1 cellular context compared by ENCODE assay signal in genomic region chr11:111785886-111786412, GRCh38.
TF ChIP-seq lines count a peak whose summit lies in the region.

No MANE protein-coding gene starts in this region.

TF ChIP-seq in HepG2, 621 proteins besides CTCF, POLR2A, EP300 and RAD21 (continued from another document and continues in another):
- TF ChIP-seq HDAC6 (IDR thresholded peaks at IDR 0.05; ENCODE audit: low read depth, low read length) (no peak), CREB1 (IDR thresholded peaks at IDR 0.05) (no peak), CREB1 (CRISPR knock-in tag; IDR thresholded peaks at IDR 0.05) (peak; percentile 28; the same call in 1 of the 2 replicates), HOXD1 (CRISPR knock-in tag; IDR thresholded peaks at IDR 0.05) (no peak), ZNF746 (CRISPR knock-in tag; IDR thresholded peaks at IDR 0.05) (no peak), CHCHD3 (CRISPR knock-in tag; IDR thresholded peaks at IDR 0.05) (no peak), NR2F2 (IDR thresholded peaks at IDR 0.05; ENCODE audit: borderline replicate concordance, low read depth) (no peak), ZSCAN22 (CRISPR knock-in tag; IDR thresholded peaks at IDR 0.05) (no peak), ZNF782 (CRISPR knock-in tag; IDR thresholded peaks at IDR 0.05; ENCODE audit: borderline replicate concordance) (no peak), ZNF562 (CRISPR knock-in tag; IDR thresholded peaks at IDR 0.05; ENCODE audit: borderline replicate concordance) (no peak), PTBP1 (IDR thresholded peaks at IDR 0.05; ENCODE audit: low read depth, low read length, poor library complexity, severe bottlenecking) (no peak), ZNF432 (CRISPR knock-in tag; IDR thresholded peaks at IDR 0.05; ENCODE audit: borderline replicate concordance) (no peak), RFX5 (IDR thresholded peaks at IDR 0.05; ENCODE audit: low read depth, low read length) (no peak), HOXA7 (CRISPR knock-in tag; IDR thresholded peaks at IDR 0.05) (no peak), SOX6 (IDR thresholded peaks at IDR 0.05) (no peak), SOX6 (CRISPR knock-in tag; IDR thresholded peaks at IDR 0.05) (peak; percentile 92), FUBP1 (CRISPR knock-in tag; IDR thresholded peaks at IDR 0.05; ENCODE audit: borderline replicate concordance) (no peak), HOXA3 (CRISPR knock-in tag; IDR thresholded peaks at IDR 0.05) (0 out of 2 replicates have a peak, but pooled peaks have one; percentile 36), ZNF136 (CRISPR knock-in tag; IDR thresholded peaks at IDR 0.05; ENCODE audit: low read depth) (no peak), UBTF (CRISPR knock-in tag; IDR thresholded peaks at IDR 0.05) (no peak), JUND (CRISPR knock-in tag; IDR thresholded peaks at IDR 0.05) (no peak), MATR3 (CRISPR knock-in tag; IDR thresholded peaks at IDR 0.05) (no peak), MTA1 (CRISPR knock-in tag; IDR thresholded peaks at IDR 0.05; ENCODE audit: borderline replicate concordance) (no peak), MIXL1 (CRISPR knock-in tag; IDR thresholded peaks at IDR 0.05) (peak; percentile 85), ZNF747 (CRISPR knock-in tag; IDR thresholded peaks at IDR 0.05; ENCODE audit: borderline replicate concordance) (no peak)
- TF ChIP-seq, protein P1, sequence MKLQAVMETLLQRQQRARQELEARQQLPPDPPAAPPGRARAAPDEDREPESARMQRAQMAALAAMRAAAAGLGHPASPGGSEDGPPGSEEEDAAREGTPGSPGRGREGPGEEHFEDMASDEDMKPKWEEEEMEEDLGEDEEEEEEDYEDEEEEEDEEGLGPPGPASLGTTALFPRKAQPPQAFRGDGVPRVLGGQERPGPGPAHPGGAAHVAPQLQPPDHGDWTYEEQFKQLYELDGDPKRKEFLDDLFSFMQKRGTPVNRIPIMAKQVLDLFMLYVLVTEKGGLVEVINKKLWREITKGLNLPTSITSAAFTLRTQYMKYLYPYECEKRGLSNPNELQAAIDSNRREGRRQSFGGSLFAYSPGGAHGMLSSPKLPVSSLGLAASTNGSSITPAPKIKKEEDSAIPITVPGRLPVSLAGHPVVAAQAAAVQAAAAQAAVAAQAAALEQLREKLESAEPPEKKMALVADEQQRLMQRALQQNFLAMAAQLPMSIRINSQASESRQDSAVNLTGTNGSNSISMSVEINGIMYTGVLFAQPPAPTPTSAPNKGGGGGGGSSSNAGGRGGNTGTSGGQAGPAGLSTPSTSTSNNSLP (IDR thresholded peaks at IDR 0.05; ENCODE audit: low read depth, low read length), result peak; percentile 70; the same call in 1 of the 2 replicates
- TF ChIP-seq, protein P2, sequence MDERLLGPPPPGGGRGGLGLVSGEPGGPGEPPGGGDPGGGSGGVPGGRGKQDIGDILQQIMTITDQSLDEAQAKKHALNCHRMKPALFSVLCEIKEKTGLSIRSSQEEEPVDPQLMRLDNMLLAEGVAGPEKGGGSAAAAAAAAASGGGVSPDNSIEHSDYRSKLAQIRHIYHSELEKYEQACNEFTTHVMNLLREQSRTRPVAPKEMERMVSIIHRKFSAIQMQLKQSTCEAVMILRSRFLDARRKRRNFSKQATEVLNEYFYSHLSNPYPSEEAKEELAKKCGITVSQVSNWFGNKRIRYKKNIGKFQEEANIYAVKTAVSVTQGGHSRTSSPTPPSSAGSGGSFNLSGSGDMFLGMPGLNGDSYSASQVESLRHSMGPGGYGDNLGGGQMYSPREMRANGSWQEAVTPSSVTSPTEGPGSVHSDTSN (CRISPR knock-in tag; IDR thresholded peaks at IDR 0.05), result 0 out of 2 replicates have a peak, but pooled peaks have one; percentile 4
- TF ChIP-seq, protein P3, sequence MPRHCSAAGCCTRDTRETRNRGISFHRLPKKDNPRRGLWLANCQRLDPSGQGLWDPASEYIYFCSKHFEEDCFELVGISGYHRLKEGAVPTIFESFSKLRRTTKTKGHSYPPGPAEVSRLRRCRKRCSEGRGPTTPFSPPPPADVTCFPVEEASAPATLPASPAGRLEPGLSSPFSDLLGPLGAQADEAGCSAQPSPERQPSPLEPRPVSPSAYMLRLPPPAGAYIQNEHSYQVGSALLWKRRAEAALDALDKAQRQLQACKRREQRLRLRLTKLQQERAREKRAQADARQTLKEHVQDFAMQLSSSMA (CRISPR knock-in tag; IDR thresholded peaks at IDR 0.05), result no peak
- TF ChIP-seq, protein P4, sequence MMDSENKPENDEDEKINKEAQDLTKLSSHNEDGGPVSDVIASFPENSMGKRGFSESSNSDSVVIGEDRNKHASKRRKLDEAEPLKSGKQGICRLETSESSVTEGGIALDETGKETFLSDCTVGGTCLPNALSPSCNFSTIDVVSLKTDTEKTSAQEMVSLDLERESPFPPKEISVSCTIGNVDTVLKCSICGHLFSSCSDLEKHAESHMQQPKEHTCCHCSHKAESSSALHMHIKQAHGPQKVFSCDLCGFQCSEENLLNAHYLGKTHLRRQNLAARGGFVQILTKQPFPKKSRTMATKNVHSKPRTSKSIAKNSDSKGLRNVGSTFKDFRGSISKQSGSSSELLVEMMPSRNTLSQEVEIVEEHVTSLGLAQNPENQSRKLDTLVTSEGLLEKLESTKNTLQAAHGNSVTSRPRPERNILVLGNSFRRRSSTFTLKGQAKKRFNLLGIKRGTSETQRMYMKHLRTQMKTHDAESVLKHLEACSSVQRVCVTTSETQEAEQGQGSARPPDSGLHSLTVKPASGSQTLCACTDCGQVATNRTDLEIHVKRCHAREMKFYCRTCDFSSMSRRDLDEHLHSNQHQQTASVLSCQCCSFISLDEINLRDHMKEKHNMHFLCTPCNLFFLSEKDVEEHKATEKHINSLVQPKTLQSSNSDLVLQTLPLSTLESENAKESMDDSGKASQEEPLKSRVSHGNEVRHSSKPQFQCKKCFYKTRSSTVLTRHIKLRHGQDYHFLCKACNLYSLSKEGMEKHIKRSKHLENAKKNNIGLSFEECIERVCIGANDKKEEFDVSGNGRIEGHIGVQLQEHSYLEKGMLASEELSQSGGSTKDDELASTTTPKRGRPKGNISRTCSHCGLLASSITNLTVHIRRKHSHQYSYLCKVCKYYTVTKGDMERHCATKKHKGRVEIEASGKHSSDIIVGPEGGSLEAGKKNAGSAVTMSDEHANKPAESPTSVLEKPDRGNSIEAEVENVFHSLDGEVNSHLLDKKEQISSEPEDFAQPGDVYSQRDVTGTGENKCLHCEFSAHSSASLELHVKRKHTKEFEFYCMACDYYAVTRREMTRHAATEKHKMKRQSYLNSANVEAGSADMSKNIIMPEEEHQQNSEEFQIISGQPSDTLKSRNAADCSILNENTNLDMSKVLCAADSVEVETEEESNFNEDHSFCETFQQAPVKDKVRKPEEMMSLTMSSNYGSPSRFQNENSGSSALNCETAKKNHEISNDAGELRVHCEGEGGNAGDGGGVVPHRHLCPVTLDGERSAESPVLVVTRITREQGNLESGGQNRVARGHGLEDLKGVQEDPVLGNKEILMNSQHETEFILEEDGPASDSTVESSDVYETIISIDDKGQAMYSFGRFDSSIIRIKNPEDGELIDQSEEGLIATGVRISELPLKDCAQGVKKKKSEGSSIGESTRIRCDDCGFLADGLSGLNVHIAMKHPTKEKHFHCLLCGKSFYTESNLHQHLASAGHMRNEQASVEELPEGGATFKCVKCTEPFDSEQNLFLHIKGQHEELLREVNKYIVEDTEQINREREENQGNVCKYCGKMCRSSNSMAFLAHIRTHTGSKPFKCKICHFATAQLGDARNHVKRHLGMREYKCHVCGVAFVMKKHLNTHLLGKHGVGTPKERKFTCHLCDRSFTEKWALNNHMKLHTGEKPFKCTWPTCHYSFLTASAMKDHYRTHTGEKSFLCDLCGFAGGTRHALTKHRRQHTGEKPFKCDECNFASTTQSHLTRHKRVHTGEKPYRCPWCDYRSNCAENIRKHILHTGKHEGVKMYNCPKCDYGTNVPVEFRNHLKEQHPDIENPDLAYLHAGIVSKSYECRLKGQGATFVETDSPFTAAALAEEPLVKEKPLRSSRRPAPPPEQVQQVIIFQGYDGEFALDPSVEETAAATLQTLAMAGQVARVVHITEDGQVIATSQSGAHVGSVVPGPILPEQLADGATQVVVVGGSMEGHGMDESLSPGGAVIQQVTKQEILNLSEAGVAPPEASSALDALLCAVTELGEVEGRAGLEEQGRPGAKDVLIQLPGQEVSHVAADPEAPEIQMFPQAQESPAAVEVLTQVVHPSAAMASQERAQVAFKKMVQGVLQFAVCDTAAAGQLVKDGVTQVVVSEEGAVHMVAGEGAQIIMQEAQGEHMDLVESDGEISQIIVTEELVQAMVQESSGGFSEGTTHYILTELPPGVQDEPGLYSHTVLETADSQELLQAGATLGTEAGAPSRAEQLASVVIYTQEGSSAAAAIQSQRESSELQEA (CRISPR knock-in tag; IDR thresholded peaks at IDR 0.05; ENCODE audit: not compliant biosample characterization), result no peak
- TF ChIP-seq, protein P5, sequence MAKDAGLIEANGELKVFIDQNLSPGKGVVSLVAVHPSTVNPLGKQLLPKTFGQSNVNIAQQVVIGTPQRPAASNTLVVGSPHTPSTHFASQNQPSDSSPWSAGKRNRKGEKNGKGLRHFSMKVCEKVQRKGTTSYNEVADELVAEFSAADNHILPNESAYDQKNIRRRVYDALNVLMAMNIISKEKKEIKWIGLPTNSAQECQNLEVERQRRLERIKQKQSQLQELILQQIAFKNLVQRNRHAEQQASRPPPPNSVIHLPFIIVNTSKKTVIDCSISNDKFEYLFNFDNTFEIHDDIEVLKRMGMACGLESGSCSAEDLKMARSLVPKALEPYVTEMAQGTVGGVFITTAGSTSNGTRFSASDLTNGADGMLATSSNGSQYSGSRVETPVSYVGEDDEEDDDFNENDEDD (CRISPR knock-in tag; IDR thresholded peaks at IDR 0.05; ENCODE audit: borderline replicate concordance), result no peak
- TF ChIP-seq, protein P6, sequence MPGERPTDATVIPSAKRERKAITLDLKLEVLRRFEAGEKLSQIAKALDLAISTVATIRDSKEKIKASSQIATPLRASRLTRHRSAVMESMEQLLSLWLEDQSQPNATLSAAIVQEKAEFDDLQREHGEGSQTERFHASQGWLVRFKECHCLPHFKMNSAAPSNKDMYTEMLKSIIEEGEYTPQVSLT (CRISPR knock-in tag; IDR thresholded peaks at IDR 0.05; ENCODE audit: borderline replicate concordance, low read depth), result no peak
- TF ChIP-seq, protein P7, sequence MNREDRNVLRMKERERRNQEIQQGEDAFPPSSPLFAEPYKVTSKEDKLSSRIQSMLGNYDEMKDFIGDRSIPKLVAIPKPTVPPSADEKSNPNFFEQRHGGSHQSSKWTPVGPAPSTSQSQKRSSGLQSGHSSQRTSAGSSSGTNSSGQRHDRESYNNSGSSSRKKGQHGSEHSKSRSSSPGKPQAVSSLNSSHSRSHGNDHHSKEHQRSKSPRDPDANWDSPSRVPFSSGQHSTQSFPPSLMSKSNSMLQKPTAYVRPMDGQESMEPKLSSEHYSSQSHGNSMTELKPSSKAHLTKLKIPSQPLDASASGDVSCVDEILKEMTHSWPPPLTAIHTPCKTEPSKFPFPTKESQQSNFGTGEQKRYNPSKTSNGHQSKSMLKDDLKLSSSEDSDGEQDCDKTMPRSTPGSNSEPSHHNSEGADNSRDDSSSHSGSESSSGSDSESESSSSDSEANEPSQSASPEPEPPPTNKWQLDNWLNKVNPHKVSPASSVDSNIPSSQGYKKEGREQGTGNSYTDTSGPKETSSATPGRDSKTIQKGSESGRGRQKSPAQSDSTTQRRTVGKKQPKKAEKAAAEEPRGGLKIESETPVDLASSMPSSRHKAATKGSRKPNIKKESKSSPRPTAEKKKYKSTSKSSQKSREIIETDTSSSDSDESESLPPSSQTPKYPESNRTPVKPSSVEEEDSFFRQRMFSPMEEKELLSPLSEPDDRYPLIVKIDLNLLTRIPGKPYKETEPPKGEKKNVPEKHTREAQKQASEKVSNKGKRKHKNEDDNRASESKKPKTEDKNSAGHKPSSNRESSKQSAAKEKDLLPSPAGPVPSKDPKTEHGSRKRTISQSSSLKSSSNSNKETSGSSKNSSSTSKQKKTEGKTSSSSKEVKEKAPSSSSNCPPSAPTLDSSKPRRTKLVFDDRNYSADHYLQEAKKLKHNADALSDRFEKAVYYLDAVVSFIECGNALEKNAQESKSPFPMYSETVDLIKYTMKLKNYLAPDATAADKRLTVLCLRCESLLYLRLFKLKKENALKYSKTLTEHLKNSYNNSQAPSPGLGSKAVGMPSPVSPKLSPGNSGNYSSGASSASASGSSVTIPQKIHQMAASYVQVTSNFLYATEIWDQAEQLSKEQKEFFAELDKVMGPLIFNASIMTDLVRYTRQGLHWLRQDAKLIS (CRISPR knock-in tag; IDR thresholded peaks at IDR 0.05), result no peak
- TF ChIP-seq, protein P8, sequence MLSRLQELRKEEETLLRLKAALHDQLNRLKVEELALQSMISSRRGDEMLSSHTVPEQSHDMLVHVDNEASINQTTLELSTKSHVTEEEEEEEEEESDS (CRISPR knock-in tag; IDR thresholded peaks at IDR 0.05; ENCODE audit: borderline replicate concordance), result no peak
- TF ChIP-seq, protein P9, sequence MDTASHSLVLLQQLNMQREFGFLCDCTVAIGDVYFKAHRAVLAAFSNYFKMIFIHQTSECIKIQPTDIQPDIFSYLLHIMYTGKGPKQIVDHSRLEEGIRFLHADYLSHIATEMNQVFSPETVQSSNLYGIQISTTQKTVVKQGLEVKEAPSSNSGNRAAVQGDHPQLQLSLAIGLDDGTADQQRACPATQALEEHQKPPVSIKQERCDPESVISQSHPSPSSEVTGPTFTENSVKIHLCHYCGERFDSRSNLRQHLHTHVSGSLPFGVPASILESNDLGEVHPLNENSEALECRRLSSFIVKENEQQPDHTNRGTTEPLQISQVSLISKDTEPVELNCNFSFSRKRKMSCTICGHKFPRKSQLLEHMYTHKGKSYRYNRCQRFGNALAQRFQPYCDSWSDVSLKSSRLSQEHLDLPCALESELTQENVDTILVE (CRISPR knock-in tag; IDR thresholded peaks at IDR 0.05), result peak; percentile 55; the same call in 1 of the 2 replicates
